In genomic region chr9:37769995-37770394, GRCh38 we compare ENCODE assay signal across 1 cellular context.
TF ChIP-seq lines count a peak whose summit lies in the region.

No MANE protein-coding gene starts in this region.

TF ChIP-seq in K562, 482 proteins besides CTCF, POLR2A, EP300 and RAD21:
- TF ChIP-seq, protein P1, sequence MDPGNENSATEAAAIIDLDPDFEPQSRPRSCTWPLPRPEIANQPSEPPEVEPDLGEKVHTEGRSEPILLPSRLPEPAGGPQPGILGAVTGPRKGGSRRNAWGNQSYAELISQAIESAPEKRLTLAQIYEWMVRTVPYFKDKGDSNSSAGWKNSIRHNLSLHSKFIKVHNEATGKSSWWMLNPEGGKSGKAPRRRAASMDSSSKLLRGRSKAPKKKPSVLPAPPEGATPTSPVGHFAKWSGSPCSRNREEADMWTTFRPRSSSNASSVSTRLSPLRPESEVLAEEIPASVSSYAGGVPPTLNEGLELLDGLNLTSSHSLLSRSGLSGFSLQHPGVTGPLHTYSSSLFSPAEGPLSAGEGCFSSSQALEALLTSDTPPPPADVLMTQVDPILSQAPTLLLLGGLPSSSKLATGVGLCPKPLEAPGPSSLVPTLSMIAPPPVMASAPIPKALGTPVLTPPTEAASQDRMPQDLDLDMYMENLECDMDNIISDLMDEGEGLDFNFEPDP (CRISPR knock-in tag; IDR thresholded peaks at IDR 0.05), result no peak
- TF ChIP-seq ETV1 (tag; conservative IDR thresholded peaks at IDR 0.05; ENCODE audit: low read depth), result no peak
- TF ChIP-seq SIN3B (IDR thresholded peaks at IDR 0.05; ENCODE audit: low read depth), result no peak
- TF ChIP-seq, protein P2, sequence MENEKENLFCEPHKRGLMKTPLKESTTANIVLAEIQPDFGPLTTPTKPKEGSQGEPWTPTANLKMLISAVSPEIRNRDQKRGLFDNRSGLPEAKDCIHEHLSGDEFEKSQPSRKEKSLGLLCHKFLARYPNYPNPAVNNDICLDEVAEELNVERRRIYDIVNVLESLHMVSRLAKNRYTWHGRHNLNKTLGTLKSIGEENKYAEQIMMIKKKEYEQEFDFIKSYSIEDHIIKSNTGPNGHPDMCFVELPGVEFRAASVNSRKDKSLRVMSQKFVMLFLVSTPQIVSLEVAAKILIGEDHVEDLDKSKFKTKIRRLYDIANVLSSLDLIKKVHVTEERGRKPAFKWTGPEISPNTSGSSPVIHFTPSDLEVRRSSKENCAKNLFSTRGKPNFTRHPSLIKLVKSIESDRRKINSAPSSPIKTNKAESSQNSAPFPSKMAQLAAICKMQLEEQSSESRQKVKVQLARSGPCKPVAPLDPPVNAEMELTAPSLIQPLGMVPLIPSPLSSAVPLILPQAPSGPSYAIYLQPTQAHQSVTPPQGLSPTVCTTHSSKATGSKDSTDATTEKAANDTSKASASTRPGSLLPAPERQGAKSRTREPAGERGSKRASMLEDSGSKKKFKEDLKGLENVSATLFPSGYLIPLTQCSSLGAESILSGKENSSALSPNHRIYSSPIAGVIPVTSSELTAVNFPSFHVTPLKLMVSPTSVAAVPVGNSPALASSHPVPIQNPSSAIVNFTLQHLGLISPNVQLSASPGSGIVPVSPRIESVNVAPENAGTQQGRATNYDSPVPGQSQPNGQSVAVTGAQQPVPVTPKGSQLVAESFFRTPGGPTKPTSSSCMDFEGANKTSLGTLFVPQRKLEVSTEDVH (IDR thresholded peaks at IDR 0.05; ENCODE audit: low read depth, partially characterized antibody), result no peak
- TF ChIP-seq NFE2L1 (tag; IDR thresholded peaks at IDR 0.05; ENCODE audit: borderline replicate concordance, low read depth), result no peak
- no peak for TF ChIP-seq EGR1 (conservative IDR thresholded peaks at IDR 0.05)
- TF ChIP-seq SMAD4 (CRISPR knock-in tag; conservative IDR thresholded peaks at IDR 0.05), result no peak
- TF ChIP-seq MBD1 (CRISPR knock-in tag; IDR thresholded peaks at IDR 0.05), result no peak
- no peak for TF ChIP-seq CC2D1A (IDR thresholded peaks at IDR 0.05)
- no peak for TF ChIP-seq EZH2 (IDR thresholded peaks at IDR 0.05; ENCODE audit: borderline replicate concordance, low read depth, low read length)
- TF ChIP-seq ZNF212 (CRISPR knock-in tag; IDR thresholded peaks at IDR 0.05), result no peak
- TF ChIP-seq, protein P3, sequence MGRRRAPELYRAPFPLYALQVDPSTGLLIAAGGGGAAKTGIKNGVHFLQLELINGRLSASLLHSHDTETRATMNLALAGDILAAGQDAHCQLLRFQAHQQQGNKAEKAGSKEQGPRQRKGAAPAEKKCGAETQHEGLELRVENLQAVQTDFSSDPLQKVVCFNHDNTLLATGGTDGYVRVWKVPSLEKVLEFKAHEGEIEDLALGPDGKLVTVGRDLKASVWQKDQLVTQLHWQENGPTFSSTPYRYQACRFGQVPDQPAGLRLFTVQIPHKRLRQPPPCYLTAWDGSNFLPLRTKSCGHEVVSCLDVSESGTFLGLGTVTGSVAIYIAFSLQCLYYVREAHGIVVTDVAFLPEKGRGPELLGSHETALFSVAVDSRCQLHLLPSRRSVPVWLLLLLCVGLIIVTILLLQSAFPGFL (CRISPR knock-in tag; IDR thresholded peaks at IDR 0.05), result no peak
- TF ChIP-seq ZNF717 (CRISPR knock-in tag; IDR thresholded peaks at IDR 0.05), result no peak
- TF ChIP-seq HDGF (IDR thresholded peaks at IDR 0.05), result no peak
- TF ChIP-seq CAMTA2 (CRISPR knock-in tag; conservative IDR thresholded peaks at IDR 0.05), result no peak
- TF ChIP-seq NR3C1 (CRISPR knock-in tag; IDR thresholded peaks at IDR 0.05), result no peak
TF ChIP-seq in K562: peak in this region for 0.
